In the genomic region with DNA sequence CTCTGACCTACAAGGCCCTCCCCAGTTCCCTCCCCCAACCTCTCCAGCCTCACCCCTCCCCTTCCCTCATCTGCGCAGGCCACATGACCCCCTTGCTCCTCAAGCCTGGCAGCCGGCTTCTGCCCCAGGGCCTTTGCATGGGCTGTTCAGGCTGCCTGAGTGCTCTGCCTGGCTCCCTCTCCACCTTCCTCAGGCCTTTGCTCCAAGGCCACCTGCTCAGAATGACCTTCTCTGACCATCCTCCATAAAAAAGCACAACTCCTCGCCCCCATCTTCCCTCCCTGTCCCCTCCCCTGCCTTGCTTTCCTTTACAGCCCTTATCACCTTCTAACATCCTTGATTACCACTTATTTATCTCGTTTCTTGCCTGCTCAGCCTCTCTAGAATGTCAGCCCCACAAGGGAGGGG, we compare ENCODE assay signal across 15 cellular contexts. TPM values are rescaled to one million over a fixed set of nuclear protein-coding genes. Genes with fewer than 3 reads are reported as not detected.
"Had no signal": no experiment of that assay in that cellular context is flagged by ENCODE, and none has a peak within 500 bp of the region (broad histone marks: within the 10 kb centered on the region; RNA-seq: fewer than 3 reads in every experiment).

No MANE protein-coding gene starts in this region.

- H3K36me3 ChIP-seq: esophagus squamous epithelium, left lung had no signal

- H2AFZ ChIP-seq: hepatocyte had no signal

- H3K4me2 ChIP-seq: hepatocyte had no signal

- H3K4me1 ChIP-seq: left lung had no signal

- H3K9me3 Mint-ChIP-seq: memory B cell, natural killer cell, T-cell had no signal

- H3K79me2 ChIP-seq: hepatocyte had no signal

- H3K27ac Mint-ChIP-seq: memory B cell, natural killer cell, T-cell had no signal

- H3K36me3 Mint-ChIP-seq: memory B cell, natural killer cell, T-cell had no signal

- H3K9me3 ChIP-seq: esophagus squamous epithelium, left lung had no signal

- DNase-seq: activated CD4-positive, alpha-beta T cell treated with anti-CD3 and anti-CD28 coated beads for 48 hours; activated CD8-positive, alpha-beta memory T cell treated with anti-CD3 and anti-CD28 coated beads, Interleukin-2, amount 50 U/mL, for 48 hours; esophagus squamous epithelium; islet precursor cell; left lung; natural killer cell; stimulated activated CD4-positive, alpha-beta T cell treated with anti-CD3 and anti-CD28 coated beads, Interleukin-4, amount 100 ng/mL, for 24 hours; stimulated activated naive CD4-positive, alpha-beta T cell treated with Interleukin-2 at 50 U/mL for 16 hours; T-cell; T1000 had no signal

- ATAC-seq: left lung, natural killer cell, T-cell had no signal

- H3K27ac ChIP-seq: esophagus squamous epithelium, hepatocyte, left lung had no signal

- H3K4me3 Mint-ChIP-seq: memory B cell, natural killer cell, T-cell had no signal

- H3K4me3 ChIP-seq: esophagus squamous epithelium, hepatocyte, left lung had no signal

RNA-seq across cellular contexts. Expression of gene SPDEF, which starts 38.7 kb away (rescaled TPM):
- total RNA-seq: glomerular endothelial cell, skeletal muscle tissue had no signal

RNA-seq across cellular contexts. Expression of gene PACSIN1, which starts 51.6 kb away (rescaled TPM):
- total RNA-seq: bronchial epithelial cell, esophagus squamous epithelium, glomerular endothelial cell had no signal
